13 cellular contexts compared by ENCODE assay signal in genomic region chr1:6396998-6397397, GRCh38. TPM values are rescaled to one million over a fixed set of nuclear protein-coding genes. Genes with fewer than 3 reads are reported as not detected.
DNase-seq lines count a peak whose midpoint lies in the region; ATAC-seq, FAIRE-seq and TF ChIP-seq lines count a peak whose summit lies in the region.
"Had no signal": no experiment of that assay in that cellular context is flagged by ENCODE, and none has a peak within 500 bp of the region (broad histone marks: within the 10 kb centered on the region; RNA-seq: fewer than 3 reads in every experiment).

No MANE protein-coding gene starts in this region.

- no peak overlapping the region for H2BK12ac ChIP-seq in H1 (ENCODE audit: low read depth, low read length)

- H3K27me3 Mint-ChIP-seq in activated naive CD4-positive, alpha-beta T cell treated with anti-CD3 and anti-CD28 coated beads, Interleukin-2, amount 10 ng/mL, durations not matched to agents 7 days and 5 days = peaks cover 23% of the 10 kb centered on the region
- H3K27me3 Mint-ChIP-seq in stimulated activated memory B cell treated with anti-CD40 and anti-IgM and Interleukin-4, amounts not matched to agents 10 μg/mL and 1 μg/mL and 100 μg/mL, for 72 hours = peaks cover 12% of the 10 kb centered on the region

- TF ChIP-seq CTCF in OCI-LY1 (IDR thresholded peaks at IDR 0.05; ENCODE audit: low read length) = peak; percentile 37
- 0 out of 4 replicates have a peak, but pooled peaks of 1 of the 3 experiments have one; percentile 15 for TF ChIP-seq CTCF in H1 (IDR thresholded peaks at IDR 0.05; ENCODE audit: control extremely low read depth in 1 of 3, insufficient read depth in 1 of 3, low read depth in 1 of 3, low read length in 3 of 3)

- H3K9ac ChIP-seq in OCI-LY1 (ENCODE audit: low read length) (no peak overlapping the region), H1 (replicated peaks in 1 of 4; ENCODE audit: extremely low read depth in 1 of 4, low read depth in 3 of 4, low read length in 3 of 4) (no peak overlapping the region)
- H3K9ac ChIP-seq: parathyroid adenoma had no signal

- H3K23ac ChIP-seq in H1 (ENCODE audit: insufficient read length) = no peak overlapping the region

- H3K4me2 ChIP-seq in OCI-LY1 (ENCODE audit: low read length) = no peak overlapping the region
- H3K4me2 ChIP-seq in H1 (ENCODE audit: insufficient read depth in 1 of 2, low read depth in 2 of 2, low read length in 2 of 2) = no peak overlapping the region

- H3K36me3 Mint-ChIP-seq in activated naive CD4-positive, alpha-beta T cell treated with anti-CD3 and anti-CD28 coated beads, Interleukin-2, amount 10 ng/mL, durations not matched to agents 7 days and 5 days = peaks cover 1% of the 10 kb centered on the region
- no peaks in the 10 kb centered on the region for H3K36me3 Mint-ChIP-seq in stimulated activated memory B cell treated with anti-CD40 and anti-IgM and Interleukin-4, amounts not matched to agents 10 μg/mL and 1 μg/mL and 100 μg/mL, for 72 hours
- H3K36me3 Mint-ChIP-seq: IgD-negative memory B cell had no signal

- no peaks in the 10 kb centered on the region for H3K9me2 ChIP-seq in OCI-LY1 (ENCODE audit: low read depth, low read length)

- no peak overlapping the region for H3K4me3 Mint-ChIP-seq in activated naive CD4-positive, alpha-beta T cell treated with anti-CD3 and anti-CD28 coated beads, Interleukin-2, amount 10 ng/mL, durations not matched to agents 7 days and 5 days
- H3K4me3 Mint-ChIP-seq in stimulated activated memory B cell treated with anti-CD40 and anti-IgM and Interleukin-4, amounts not matched to agents 10 μg/mL and 1 μg/mL and 100 μg/mL, for 72 hours = no peak overlapping the region

- peaks cover 4% of the 10 kb centered on the region for H3K79me1 ChIP-seq in H1 (ENCODE audit: low read depth, low read length)

- H3K4me3 ChIP-seq in OCI-LY1 (ENCODE audit: low read depth, low read length, poor library complexity, severe bottlenecking) (no peak overlapping the region), H1 (ENCODE audit: extremely low read depth in 1 of 4, insufficient read depth in 2 of 4, low read depth in 3 of 4, low read length in 4 of 4) (no peak overlapping the region), SJCRH30 (no peak overlapping the region)

- CTCF ChIA-PET in activated naive CD4-positive, alpha-beta T cell treated with anti-CD3 and anti-CD28 coated beads, Interleukin-2, amount 10 ng/mL, durations not matched to agents 7 days and 5 days (lab: Charles Lee) = interaction anchor here (0.6 to 6.9 kb wide), 8 partner anchors 9 to 150 kb away, joined by 3 to 52 read pairs (median 4); no protein-coding TSS in a partner anchor
- CTCF ChIA-PET in H1 (lab: Charles Lee; ENCODE audit: partially characterized antibody) = interaction anchor here (0.6 to 58.4 kb wide), 6 partner anchors 9 to 140 kb away, joined by 3 to 1769 read pairs (median 12); no protein-coding TSS in a partner anchor

- H3K27ac Mint-ChIP-seq in activated naive CD4-positive, alpha-beta T cell treated with anti-CD3 and anti-CD28 coated beads, Interleukin-2, amount 10 ng/mL, durations not matched to agents 7 days and 5 days = peak overlapping the region; percentile 17
- H3K27ac Mint-ChIP-seq in stimulated activated memory B cell treated with anti-CD40 and anti-IgM and Interleukin-4, amounts not matched to agents 10 μg/mL and 1 μg/mL and 100 μg/mL, for 72 hours = peak overlapping the region; percentile 10

- no peaks in the 10 kb centered on the region for H3F3A ChIP-seq in OCI-LY1 (ENCODE audit: insufficient read depth, low read length)

- no peak overlapping the region for H3K56ac ChIP-seq in H1 (replicated peaks; ENCODE audit: insufficient read length, low read depth, low read length)

- no peak overlapping the region for H2BK5ac ChIP-seq in H1 (ENCODE audit: low read depth, low read length)

- H2AK5ac ChIP-seq in H1 (ENCODE audit: low read depth, low read length) = no peak overlapping the region

- no peak overlapping the region for H3K4ac ChIP-seq in H1 (replicated peaks; ENCODE audit: insufficient read length, low read depth, low read length)

- no peaks in the 10 kb centered on the region for H4K20me1 ChIP-seq in OCI-LY1 (ENCODE audit: insufficient read depth, low read length)
- H4K20me1 ChIP-seq in H1 (replicated peaks in 1 of 2; ENCODE audit: control insufficient read depth in 1 of 2, insufficient read depth in 2 of 2, low read length in 2 of 2) = peaks cover 2 to 4% of the 10 kb centered on the region in 2 experiments

- no peak overlapping the region for H3K14ac ChIP-seq in H1 (ENCODE audit: insufficient read length)

- TF ChIP-seq RAD21 in H1 (IDR thresholded peaks at IDR 0.05 in 1 of 2, conservative IDR thresholded peaks at IDR 0.05 in 1 of 2; ENCODE audit: low read depth in 2 of 2, low read length in 2 of 2) = peak; percentile 39 to 49; a peak in 3 of 4 replicates

- H4K91ac ChIP-seq in H1 (replicated peaks; ENCODE audit: insufficient read length, low read length) = no peak overlapping the region

- H3K79me2 ChIP-seq in OCI-LY1 (ENCODE audit: insufficient read depth, low read length) (no peaks in the 10 kb centered on the region), H1 (ENCODE audit: control insufficient read depth in 1 of 2, insufficient read depth in 2 of 2, low read length in 2 of 2) (peaks cover 0 to 8% of the 10 kb centered on the region in 2 experiments; a peak in 3 of 4 replicates)
- H3K79me2 ChIP-seq: parathyroid adenoma had no signal

- no peak overlapping the region for H2BK20ac ChIP-seq in H1 (ENCODE audit: low read length)

- H3K9me3 ChIP-seq in OCI-LY1 (ENCODE audit: low read length) = no peaks in the 10 kb centered on the region
- no peaks in the 10 kb centered on the region; a peak in 1 of 4 replicates for H3K9me3 ChIP-seq in H1 (ENCODE audit: insufficient read depth in 2 of 2, low read depth in 1 of 2, low read length in 1 of 2)
- H3K9me3 ChIP-seq in SJCRH30 (replicated peaks) = no peaks in the 10 kb centered on the region

- no peak for FAIRE-seq in H1 (lab: Jason Lieb, UNC)

- no peak overlapping the region for H3K27ac ChIP-seq in OCI-LY1 (ENCODE audit: low read depth, low read length, poor library complexity, severe bottlenecking)
- H3K27ac ChIP-seq in H1 (ENCODE audit: low read depth, low read length) = no peak overlapping the region
- no peak overlapping the region for H3K27ac ChIP-seq in SJCRH30
- H3K27ac ChIP-seq: parathyroid adenoma had no signal

- H3K36me3 ChIP-seq in OCI-LY1 (ENCODE audit: insufficient read depth, low read length) = no peaks in the 10 kb centered on the region
- H3K36me3 ChIP-seq in H1 (ENCODE audit: control insufficient read depth in 2 of 4, insufficient read depth in 4 of 4, low read length in 3 of 4) = no peaks in the 10 kb centered on the region
- no peaks in the 10 kb centered on the region for H3K36me3 ChIP-seq in SJCRH30

- no peak overlapping the region for H2BK120ac ChIP-seq in H1 (replicated peaks; ENCODE audit: low read depth, low read length)

- ATAC-seq in stimulated activated memory B cell treated with anti-CD40 and anti-IgM and Interleukin-4, amounts not matched to agents 10 μg/mL and 1 μg/mL and 100 μg/mL, for 72 hours = no peak
- ATAC-seq in HG03457 (IDR thresholded peaks at IDR 0.05; ENCODE audit: unreplicated experiment) = no peak

- POLR2A ChIA-PET in H1 (lab: Charles Lee; ENCODE audit: partially characterized antibody) = interaction anchor here (5.8 kb wide), 1 partner anchor 12 kb away, joined by 26 read pairs; no protein-coding TSS in a partner anchor

- peaks cover 3% of the 10 kb centered on the region for H3K9me3 Mint-ChIP-seq in activated naive CD4-positive, alpha-beta T cell treated with anti-CD3 and anti-CD28 coated beads, Interleukin-2, amount 10 ng/mL, durations not matched to agents 7 days and 5 days
- no peaks in the 10 kb centered on the region for H3K9me3 Mint-ChIP-seq in stimulated activated memory B cell treated with anti-CD40 and anti-IgM and Interleukin-4, amounts not matched to agents 10 μg/mL and 1 μg/mL and 100 μg/mL, for 72 hours
- H3K9me3 Mint-ChIP-seq: IgD-negative memory B cell had no signal

- H3K18ac ChIP-seq in H1 (ENCODE audit: extremely low read depth, low read length) = no peak overlapping the region

- TF ChIP-seq EP300 in H1 (IDR thresholded peaks at IDR 0.05; ENCODE audit: borderline replicate concordance in 1 of 2, low read depth in 2 of 2, low read length in 2 of 2) = no peak

- H3K4me1 Mint-ChIP-seq in activated naive CD4-positive, alpha-beta T cell treated with anti-CD3 and anti-CD28 coated beads, Interleukin-2, amount 10 ng/mL, durations not matched to agents 7 days and 5 days = peaks cover 33% of the 10 kb centered on the region
- H3K4me1 Mint-ChIP-seq in stimulated activated memory B cell treated with anti-CD40 and anti-IgM and Interleukin-4, amounts not matched to agents 10 μg/mL and 1 μg/mL and 100 μg/mL, for 72 hours = peaks cover 13% of the 10 kb centered on the region

- H2BK15ac ChIP-seq in H1 (ENCODE audit: low read length) = 0 out of 2 replicates have a peak overlapping the region, but pooled peaks have one; percentile 25

- TF ChIP-seq POLR2A in H1 (IDR thresholded peaks at IDR 0.05; ENCODE audit: control extremely low read depth in 1 of 2, low read depth in 2 of 2, low read length in 2 of 2) = no peak

- H2AFZ ChIP-seq in OCI-LY1 (ENCODE audit: low read length) (no peak overlapping the region), H1 (ENCODE audit: low read length) (no peak overlapping the region)
- H2AFZ ChIP-seq: parathyroid adenoma had no signal

- H4K5ac ChIP-seq in H1 (ENCODE audit: insufficient read length, low read depth, low read length) = no peak overlapping the region

- H3K4me1 ChIP-seq in OCI-LY1 (ENCODE audit: insufficient read depth, low read length, severe bottlenecking) (peaks cover 15% of the 10 kb centered on the region), H1 (replicated peaks in 1 of 4; ENCODE audit: control insufficient read depth in 3 of 4, insufficient read depth in 4 of 4, low read length in 3 of 4) (peaks cover 0 to 9% (median 8%) of the 10 kb centered on the region in 4 experiments; a peak in 5 of 7 replicates), SJCRH30 (no peaks in the 10 kb centered on the region; the same call in 1 of the 2 replicates)

- no peaks in the 10 kb centered on the region for H3K27me3 ChIP-seq in OCI-LY1 (ENCODE audit: insufficient read depth, low read length)
- H3K27me3 ChIP-seq in H1 (replicated peaks in 1 of 4; ENCODE audit: control insufficient read depth in 3 of 4, extremely low read depth in 1 of 4, insufficient read depth in 3 of 4, low read length in 3 of 4) = peaks cover 0 to 3% (median 0%) of the 10 kb centered on the region in 4 experiments; a peak in 3 of 7 replicates
- no peaks in the 10 kb centered on the region for H3K27me3 ChIP-seq in SJCRH30

- no peak overlapping the region for H4K8ac ChIP-seq in H1 (ENCODE audit: extremely low read depth, insufficient read depth, low read length)

- DNase-seq in activated naive CD4-positive, alpha-beta T cell treated with anti-CD3 and anti-CD28 coated beads, Interleukin-2, amount 10 ng/mL, durations not matched to agents 7 days and 5 days = peak; percentile 35
- DNase-seq in activated naive CD4-positive, alpha-beta T cell treated with Interleukin-2 at 50 U/mL for 16 hours = no peak
- DNase-seq in H1 (ENCODE audit: low read depth in 1 of 2, low spot score in 2 of 2) (no peak), NOMO-1 (lab: John Stamatoyannopoulos, UW; ENCODE audit: unreplicated experiment in 2 of 2) (no peak), SJCRH30 (no peak)
- DNase-seq: mesenchymal stem cell; NCI-H187 treated with DMSO at 0.1 percent for 48 hours; stimulated activated CD8-positive, alpha-beta memory T cell treated with anti-CD3 and anti-CD28 coated beads, Interleukin-4, amount 100 ng/mL, for 48 hours had no signal

- peaks cover 3% of the 10 kb centered on the region; the same call in 1 of the 2 replicates for H3K23me2 ChIP-seq in H1 (ENCODE audit: low read depth, low read length)

RNA-seq across cellular contexts. Expression of gene ACOT7, which starts 3.4 kb away (rescaled TPM):
- total RNA-seq in H1 (2021; fragmentation: NEBNext Ultra II Directional; extraction: Animal tissue kit (Norgen Biotek cat#: 25700)) = 150 and 151 TPM in 2 replicates
- polyA plus RNA-seq in H1 (2011; rRNA removed) = 214 and 263 TPM in 2 replicates
- 194 TPM for polyA plus RNA-seq in H1 (2011; cell fraction: cytosol; rRNA removed)
- 168 TPM for polyA plus RNA-seq in H1 (2011; cell fraction: nucleus; rRNA removed)
- 126 to 192 TPM (median 179 TPM) in 4 replicates for polyA plus RNA-seq in H1 (2012, experiment 1 of 2)
- polyA plus RNA-seq in H1 (2012, experiment 2 of 2) = 213 TPM
- polyA plus RNA-seq in H1 (2013, experiment 1 of 2) = 128 TPM
- polyA plus RNA-seq in H1 (2013, experiment 2 of 2) = 131 TPM
- 103 and 119 TPM in 2 replicates for polyA minus RNA-seq in H1 (2011; rRNA and poly(A)+ RNA removed)
- 58.6 TPM for polyA minus RNA-seq in H1 (2011; cell fraction: cytosol; rRNA and poly(A)+ RNA removed)
- polyA minus RNA-seq in H1 (2011; cell fraction: nucleus; rRNA and poly(A)+ RNA removed) = 43.6 TPM
- 51.2 and 51.8 TPM in 2 replicates for total RNA-seq in SJCRH30 (2014; rRNA removed; shearing (Covaris generic))

RNA-seq across cellular contexts. Expression of gene HES2, which starts 22.7 kb away (rescaled TPM):
- total RNA-seq in H1 (2021; fragmentation: NEBNext Ultra II Directional; extraction: Animal tissue kit (Norgen Biotek cat#: 25700)) = 0.15 and 0.36 TPM in 2 replicates
- polyA plus RNA-seq in H1 (2011; rRNA removed) = 0.53 and 0.86 TPM in 2 replicates
- 0.78 TPM for polyA plus RNA-seq in H1 (2011; cell fraction: cytosol; rRNA removed)
- 1.2 TPM for polyA plus RNA-seq in H1 (2011; cell fraction: nucleus; rRNA removed)
- polyA plus RNA-seq in H1 (2012, experiment 1 of 2) = 0.29 to 0.70 TPM (median 0.55 TPM) in 4 replicates
- 0.18 TPM for polyA plus RNA-seq in H1 (2012, experiment 2 of 2)
- 0.93 TPM for polyA plus RNA-seq in H1 (2013, experiment 1 of 2)
- 1.2 TPM for polyA plus RNA-seq in H1 (2013, experiment 2 of 2)
- polyA minus RNA-seq in H1 (2011; rRNA and poly(A)+ RNA removed) = 0.41 and 1.3 TPM in 2 replicates
- polyA minus RNA-seq in H1 (2011; cell fraction: cytosol; rRNA and poly(A)+ RNA removed) = not detected
- polyA minus RNA-seq in H1 (2011; cell fraction: nucleus; rRNA and poly(A)+ RNA removed) = 0.70 TPM
- not detected in 2 replicates for total RNA-seq in SJCRH30 (2014; rRNA removed; shearing (Covaris generic))
- polyA plus RNA-seq: IgD-negative memory B cell had no signal

RNA-seq across cellular contexts. Expression of gene ESPN, which starts 27.6 kb away (rescaled TPM):
- total RNA-seq in H1 (2021; fragmentation: NEBNext Ultra II Directional; extraction: Animal tissue kit (Norgen Biotek cat#: 25700)) = 14.8 and 16.3 TPM in 2 replicates
- 5.2 and 13.4 TPM in 2 replicates for polyA plus RNA-seq in H1 (2011; rRNA removed)
- polyA plus RNA-seq in H1 (2011; cell fraction: cytosol; rRNA removed) = 9.6 TPM
- 22.5 TPM for polyA plus RNA-seq in H1 (2011; cell fraction: nucleus; rRNA removed)
- 6.8 to 15.9 TPM (median 13.7 TPM) in 4 replicates for polyA plus RNA-seq in H1 (2012, experiment 1 of 2)
- 10.4 TPM for polyA plus RNA-seq in H1 (2012, experiment 2 of 2)
- polyA plus RNA-seq in H1 (2013, experiment 1 of 2) = 14.0 TPM
- 14.1 TPM for polyA plus RNA-seq in H1 (2013, experiment 2 of 2)
- polyA minus RNA-seq in H1 (2011; rRNA and poly(A)+ RNA removed) = 2.7 and 2.8 TPM in 2 replicates
- polyA minus RNA-seq in H1 (2011; cell fraction: cytosol; rRNA and poly(A)+ RNA removed) = 11.9 TPM
- polyA minus RNA-seq in H1 (2011; cell fraction: nucleus; rRNA and poly(A)+ RNA removed) = 8.3 TPM
- total RNA-seq in SJCRH30 (2014; rRNA removed; shearing (Covaris generic)) = 0.30 and 0.55 TPM in 2 replicates
- polyA plus RNA-seq: IgD-negative memory B cell had no signal

Comparison
In these comparisons a context has a peak if more than half of its experiments do, and no peak if none do; other contexts are left out.
1. RNA of gene ESPN, which starts 27.6 kb away (total RNA-seq): 14.8 to 16.3 TPM in H1; 0.30 to 0.55 TPM in SJCRH30; every median in the first group is over 10 times any median in the second.